ENCODE assay signal across 10 cellular contexts in the genomic region with DNA sequence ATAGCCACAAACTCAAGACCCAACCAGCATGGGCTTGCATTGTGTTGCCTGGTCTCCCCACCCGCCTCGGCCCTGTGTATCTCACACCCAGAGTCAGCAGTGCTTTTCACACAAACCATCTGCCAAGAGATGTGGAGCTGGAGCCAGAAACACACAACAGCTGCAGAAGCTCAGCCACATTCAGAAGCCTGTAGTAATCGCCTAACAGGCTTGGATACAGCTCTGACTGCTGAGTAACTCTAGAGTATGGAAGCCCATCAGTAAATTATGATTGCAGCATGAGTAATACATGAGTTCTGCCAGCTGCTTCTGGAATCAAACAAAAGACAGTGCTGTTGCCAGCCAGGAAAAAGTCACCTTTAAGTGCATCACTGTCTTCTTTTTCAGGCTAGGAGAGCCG. TPM values are rescaled to one million over a fixed set of nuclear protein-coding genes. Genes with fewer than 3 reads are reported as not detected.
A peak's percentile ranks its signal among the peaks of the same experiment; 100 is the strongest.
DNase-seq lines count a peak whose midpoint lies in the region; ATAC-seq and TF ChIP-seq lines count a peak whose summit lies in the region.
"Had no signal": no experiment of that assay in that cellular context is flagged by ENCODE, and none has a peak within 500 bp of the region (broad histone marks: within the 10 kb centered on the region; RNA-seq: fewer than 3 reads in every experiment).

No MANE protein-coding gene starts in this region.

- intact Hi-C loops in posterior cingulate gyrus (cut with DNase I) (loop anchor here (10.0 kb wide), 1 partner anchor 70 kb away; no protein-coding TSS in a partner anchor), tibial artery (cut with DNase I; ENCODE audit: low total_unique reads) (no loop called here)

- ATAC-seq in T-helper 17 cell: no peak
- ATAC-seq: WTC11 had no signal

- DNase-seq in DMS53 treated with DMSO at 0.1 percent for 48 hours (lab: John Stamatoyannopoulos, UW; ENCODE audit: unreplicated experiment) (peak; percentile 16), Peyer's patch (peak in 2 of 3 donors; percentile 51 to 57), fibroblast of villous mesenchyme (ENCODE audit: low read depth) (peak; percentile 96), posterior cingulate gyrus (peak in 9 of 10 donors; percentile 16 to 93 (median 66)), tibial artery (no peak), SKM-1 (lab: John Stamatoyannopoulos, UW; ENCODE audit: unreplicated experiment) (no peak), T-helper 9 cell (no peak), T-helper 17 cell (no peak)

- TF ChIP-seq CTCF in Peyer's patch (IDR thresholded peaks at IDR 0.05): no peak
- no peak for TF ChIP-seq CTCF in fibroblast of villous mesenchyme (IDR thresholded peaks at IDR 0.05; ENCODE audit: insufficient read depth, low read depth, low read length)
- no peak for TF ChIP-seq CTCF in tibial artery (IDR thresholded peaks at IDR 0.05)

- H3K4me1 ChIP-seq in Peyer's patch (peaks cover 0 to 9% (median 0%) of the 10 kb centered on the region in 4 donors), tibial artery (peaks cover 0 to 8% (median 0%) of the 10 kb centered on the region in 4 donors)

- H3K27me3 ChIP-seq in Peyer's patch (no peaks in the 10 kb centered on the region), tibial artery (no peaks in the 10 kb centered on the region)

- H3K27ac Mint-ChIP-seq in T-helper 17 cell: no peak overlapping the region
- H3K27ac Mint-ChIP-seq: stimulated activated naive CD8-positive, alpha-beta T cell treated with anti-CD3 and anti-CD28 coated beads, Interleukin-15, Interleukin-2, amounts not matched to agents 100 ng/mL and 50 ng/mL, for 24 hours; WTC11 had no signal

- H3K4me3 Mint-ChIP-seq in T-helper 17 cell: no peak overlapping the region
- H3K4me3 Mint-ChIP-seq: stimulated activated naive CD8-positive, alpha-beta T cell treated with anti-CD3 and anti-CD28 coated beads, Interleukin-15, Interleukin-2, amounts not matched to agents 100 ng/mL and 50 ng/mL, for 24 hours; WTC11 had no signal

- H3K9me3 ChIP-seq in Peyer's patch: no peaks in the 10 kb centered on the region
- no peaks in the 10 kb centered on the region for H3K9me3 ChIP-seq in tibial artery
- H3K9me3 ChIP-seq in T-helper 17 cell (ENCODE audit: control insufficient read depth, low read length, poor library complexity, severe bottlenecking): no peaks in the 10 kb centered on the region

- no peaks in the 10 kb centered on the region for H3K4me1 Mint-ChIP-seq in T-helper 17 cell

- no peak for TF ChIP-seq POLR2A in Peyer's patch (IDR thresholded peaks at IDR 0.05)

- H3K4me3 ChIP-seq in Peyer's patch (no peak overlapping the region), fibroblast of villous mesenchyme (ENCODE audit: low read depth, low read length) (no peak overlapping the region), tibial artery (no peak overlapping the region)

- H3K36me3 Mint-ChIP-seq in T-helper 17 cell (ENCODE audit: low read depth): no peaks in the 10 kb centered on the region
- H3K36me3 Mint-ChIP-seq: WTC11 had no signal

- peak overlapping the region in 1 of 4 donors; percentile 64 for H3K27ac ChIP-seq in Peyer's patch
- H3K27ac ChIP-seq in tibial artery: no peak overlapping the region

- H3K36me3 ChIP-seq in Peyer's patch (no peaks in the 10 kb centered on the region), tibial artery (no peaks in the 10 kb centered on the region)

- peaks cover 12% of the 10 kb centered on the region for H3K27me3 Mint-ChIP-seq in T-helper 17 cell
- H3K27me3 Mint-ChIP-seq: stimulated activated naive CD8-positive, alpha-beta T cell treated with anti-CD3 and anti-CD28 coated beads, Interleukin-15, Interleukin-2, amounts not matched to agents 100 ng/mL and 50 ng/mL, for 24 hours had no signal

RNA-seq across cellular contexts. Expression of a gene that starts 16.0 kb away (rescaled TPM):
- total RNA-seq in Peyer's patch (10 to 100 TPM in 1 of 4 donors, 1 to 10 TPM in 3; 3.0 to 22.3 (median 4.3) TPM), fibroblast of villous mesenchyme (12.5 and 25.8 TPM in 2 replicates), T-helper 17 cell (not detected)

Comparison
In these comparisons a context has a peak if more than half of its experiments do, and no peak if none do; other contexts are left out.
1. DNase-seq: peak in DMS53 treated with DMSO at 0.1 percent for 48 hours (single experiment), Peyer's patch (2 of 3), fibroblast of villous mesenchyme (single experiment) and posterior cingulate gyrus (9 of 10); none in tibial artery (0 of 2), SKM-1 (single experiment), T-helper 9 cell (single experiment) and T-helper 17 cell (0 of 3).